In genomic region chrX:2231570-2232192, GRCh38 we compare ENCODE assay signal across 22 cellular contexts.
"Had no signal": no experiment of that assay in that cellular context is flagged by ENCODE, and none has a peak within 500 bp of the region (broad histone marks: within the 10 kb centered on the region; RNA-seq: fewer than 3 reads in every experiment).

No MANE protein-coding gene starts in this region.

- H3K27ac Mint-ChIP-seq: T-helper 2 cell treated with Interferon-gamma antibody and Interleukin-4, amounts not matched to agents 5 μg/mL and 100 μg/mL, for 36 hours had no signal

- H3K4me1 ChIP-seq: adrenal gland, ascending aorta, lower lobe of right lung, pancreas, stomach, suprapubic skin, tibial nerve had no signal

- H3K27ac ChIP-seq: adrenal gland, ascending aorta, brain microvascular endothelial cell, dorsolateral prefrontal cortex, lower lobe of right lung, pancreas, stomach, suprapubic skin, tibial nerve had no signal

- H3K36me3 ChIP-seq: adrenal gland, ascending aorta, brain microvascular endothelial cell, pancreas, suprapubic skin had no signal

- H3K27me3 ChIP-seq: adrenal gland, ascending aorta, brain microvascular endothelial cell, dorsolateral prefrontal cortex, pancreas, stomach, suprapubic skin, tibial nerve had no signal

- H3K4me3 ChIP-seq: adrenal gland, ascending aorta, dorsolateral prefrontal cortex, lower lobe of right lung, pancreas, stomach, suprapubic skin, tibial nerve had no signal

- H3K9me3 ChIP-seq: adrenal gland, lower lobe of right lung, pancreas, suprapubic skin had no signal

- DNase-seq: activated CD4-positive, alpha-beta T cell treated with anti-CD3 and anti-CD28 coated beads for 4 hours; activated CD4-positive, alpha-beta T cell treated with anti-CD3 and anti-CD28 coated beads, Interleukin-2, amount 50 U/mL, for 48 hours; activated effector memory CD4-positive, alpha-beta T cell treated with anti-CD3 and anti-CD28 coated beads, Interleukin-2, amount 50 U/mL, for 16 hours; activated naive CD4-positive, alpha-beta T cell treated with anti-CD3 and anti-CD28 coated beads, Interleukin-2, amount 50 U/mL, for 16 hours; adrenal gland; brain microvascular endothelial cell; caudate nucleus; dorsolateral prefrontal cortex; effector memory CD8-positive, alpha-beta T cell; foreskin melanocyte; lower lobe of right lung; naive B cell; pancreas; right cardiac atrium; stimulated activated CD4-positive, alpha-beta T cell treated with anti-CD3 and anti-CD28 coated beads, Interleukin-4, amount 100 ng/mL, for 4 hours; stomach had no signal

- H3K4me3 Mint-ChIP-seq: effector memory CD8-positive, alpha-beta T cell; T-helper 2 cell treated with Interferon-gamma antibody and Interleukin-4, amounts not matched to agents 5 μg/mL and 100 μg/mL, for 36 hours had no signal

- H3K27me3 Mint-ChIP-seq: effector memory CD8-positive, alpha-beta T cell; naive B cell had no signal

- ATAC-seq: effector memory CD8-positive, alpha-beta T cell; esophagus mucosa; left lobe of liver; lower lobe of right lung; pancreas; right cardiac atrium had no signal
